Comparison of ENCODE assay signal across 13 cellular contexts in the genomic region with DNA sequence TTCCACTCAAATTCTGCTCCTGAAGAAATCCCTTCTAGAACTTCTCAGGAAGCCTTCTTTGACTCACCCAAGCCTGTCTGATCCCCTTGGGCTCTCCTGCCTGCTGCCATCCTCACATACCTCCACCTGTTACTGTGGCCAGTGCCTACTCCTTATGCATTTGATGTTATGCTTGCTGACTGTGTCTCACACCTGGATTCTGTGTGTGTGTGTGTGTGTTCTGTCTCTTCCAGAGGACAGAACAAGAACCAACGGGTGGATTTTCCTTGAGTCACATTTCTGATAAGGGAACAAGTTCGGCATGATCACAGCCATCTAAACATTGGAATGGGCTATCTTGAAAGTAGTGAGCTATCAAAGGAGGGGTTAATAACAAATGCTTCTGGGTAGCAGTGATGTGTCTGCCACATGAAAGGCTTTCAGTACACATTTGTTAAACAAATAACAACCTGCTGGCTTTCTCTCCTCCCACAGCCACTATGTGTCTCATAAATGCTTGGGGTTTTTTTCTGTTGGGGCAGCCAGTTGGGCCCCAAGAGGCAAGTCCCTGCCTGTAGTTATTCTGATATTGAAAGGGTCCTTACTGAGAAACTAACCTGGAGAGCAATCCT. TPM values are rescaled to one million over a fixed set of nuclear protein-coding genes. Genes with fewer than 3 reads are reported as not detected.
DNase-seq lines count a peak whose midpoint lies in the region; ATAC-seq and TF ChIP-seq lines count a peak whose summit lies in the region.
"Had no signal": no experiment of that assay in that cellular context is flagged by ENCODE, and none has a peak within 500 bp of the region (broad histone marks: within the 10 kb centered on the region; RNA-seq: fewer than 3 reads in every experiment).

No MANE protein-coding gene starts in this region.

- H3K4me3 ChIP-seq in GM12865 (ENCODE audit: low read depth, low read length) (no peak overlapping the region), GM23338 (no peak overlapping the region)
- H3K4me3 ChIP-seq: psoas muscle had no signal

- H3K27ac Mint-ChIP-seq in GM23338, result peak overlapping the region; percentile 9; the same call in 1 of the 2 replicates
- H3K27ac Mint-ChIP-seq in nephron, result peak overlapping the region; percentile 21 to 40 (median 26)

- no peaks in the 10 kb centered on the region for H3K79me2 ChIP-seq in GM23338 (replicated peaks; ENCODE audit: insufficient read depth)

- TF ChIP-seq CTCF in GM12865 (IDR thresholded peaks at IDR 0.05; ENCODE audit: insufficient read depth, low read depth, low read length, missing control alignments), result no peak
- TF ChIP-seq CTCF in GM23338 (conservative IDR thresholded peaks at IDR 0.05; ENCODE audit: low read depth in 2 of 2), result no peak
- no peak for TF ChIP-seq CTCF in RWPE1 (conservative IDR thresholded peaks at IDR 0.05; ENCODE audit: low read depth)
- no peak for TF ChIP-seq CTCF in nephron (IDR thresholded peaks at IDR 0.05; ENCODE audit: unreplicated experiment in 3 of 3)

- H3K36me3 ChIP-seq in GM23338 (ENCODE audit: insufficient read depth), result no peaks in the 10 kb centered on the region

- no peak overlapping the region for H3K4me3 Mint-ChIP-seq in GM23338
- H3K4me3 Mint-ChIP-seq in nephron, result no peak overlapping the region

- POLR2A ChIA-PET in RWPE1 (lab: Yijun Ruan, JAX; ENCODE audit: low non-redundant PET), result interaction anchor here (0.8 to 1.6 kb wide), 2 partner anchors 10 to 103 kb away, joined by 3 to 10 read pairs; a partner anchor contains a TSS

- H3K4me1 ChIP-seq in GM23338 (ENCODE audit: insufficient read depth), result peaks cover 10% of the 10 kb centered on the region; the same call in 1 of the 2 replicates

- H3K27me3 Mint-ChIP-seq in GM23338 (ENCODE audit: insufficient read depth, low read depth, poor library complexity) (peaks cover 5% of the 10 kb centered on the region), nephron (ENCODE audit: low read depth) (no peaks in the 10 kb centered on the region)
- H3K27me3 Mint-ChIP-seq: brain had no signal

- ATAC-seq in GM23338, result no peak
- no peak for ATAC-seq in HG03469 (IDR thresholded peaks at IDR 0.05; ENCODE audit: unreplicated experiment)

- no peaks in the 10 kb centered on the region for H3F3A ChIP-seq in GM23338 (replicated peaks; ENCODE audit: low read depth)

- DNase-seq in GM12865 (ENCODE audit: low read depth) (peak; percentile 50), GM23338 (ENCODE audit: low spot score) (no peak), RWPE1 (ENCODE audit: low spot score) (no peak), NCI-H446 treated with DMSO at 0.1 percent for 48 hours (lab: John Stamatoyannopoulos, UW) (no peak), SHP77 (lab: John Stamatoyannopoulos, UW) (no peak), NCI-H446 (lab: John Stamatoyannopoulos, UW) (no peak)
- DNase-seq: DND-41, NCI-H82, psoas muscle, T-helper 9 cell had no signal

- no peaks in the 10 kb centered on the region for H3K9me3 Mint-ChIP-seq in GM23338
- H3K9me3 Mint-ChIP-seq in nephron, result no peaks in the 10 kb centered on the region
- H3K9me3 Mint-ChIP-seq: brain had no signal

- H2AFZ ChIP-seq in GM23338, result no peak overlapping the region; the same call in 1 of the 2 replicates

- H3K9me2 ChIP-seq in GM23338 (ENCODE audit: insufficient read depth), result no peaks in the 10 kb centered on the region

- H4K20me1 ChIP-seq in GM23338 (replicated peaks; ENCODE audit: insufficient read depth), result no peaks in the 10 kb centered on the region

- peaks cover 21% of the 10 kb centered on the region for H3K4me1 Mint-ChIP-seq in GM23338
- peaks cover 11% of the 10 kb centered on the region for H3K4me1 Mint-ChIP-seq in nephron

- H3K36me3 Mint-ChIP-seq in GM23338 (ENCODE audit: low read depth), result no peaks in the 10 kb centered on the region
- H3K36me3 Mint-ChIP-seq in nephron (ENCODE audit: low read depth), result no peaks in the 10 kb centered on the region
- H3K36me3 Mint-ChIP-seq: brain had no signal

- H3K27me3 ChIP-seq in GM23338 (ENCODE audit: insufficient read depth), result no peaks in the 10 kb centered on the region

- CTCF ChIA-PET in RWPE1 (lab: Yijun Ruan, JAX), result interaction anchor here (1.3 to 2.5 kb wide), 6 partner anchors 21 to 218 kb away, joined by 4 to 11 read pairs (median 6); a partner anchor contains a TSS

- H3K27ac ChIP-seq in GM23338 (ENCODE audit: low read depth) (no peak overlapping the region), RWPE1 (peak overlapping the region; percentile 72)
- H3K27ac ChIP-seq: psoas muscle had no signal

- H3K4me2 ChIP-seq in GM23338, result no peak overlapping the region

TF ChIP-seq in GM23338, 12 proteins besides CTCF, POLR2A, EP300 and RAD21:
- TF ChIP-seq, protein P1, sequence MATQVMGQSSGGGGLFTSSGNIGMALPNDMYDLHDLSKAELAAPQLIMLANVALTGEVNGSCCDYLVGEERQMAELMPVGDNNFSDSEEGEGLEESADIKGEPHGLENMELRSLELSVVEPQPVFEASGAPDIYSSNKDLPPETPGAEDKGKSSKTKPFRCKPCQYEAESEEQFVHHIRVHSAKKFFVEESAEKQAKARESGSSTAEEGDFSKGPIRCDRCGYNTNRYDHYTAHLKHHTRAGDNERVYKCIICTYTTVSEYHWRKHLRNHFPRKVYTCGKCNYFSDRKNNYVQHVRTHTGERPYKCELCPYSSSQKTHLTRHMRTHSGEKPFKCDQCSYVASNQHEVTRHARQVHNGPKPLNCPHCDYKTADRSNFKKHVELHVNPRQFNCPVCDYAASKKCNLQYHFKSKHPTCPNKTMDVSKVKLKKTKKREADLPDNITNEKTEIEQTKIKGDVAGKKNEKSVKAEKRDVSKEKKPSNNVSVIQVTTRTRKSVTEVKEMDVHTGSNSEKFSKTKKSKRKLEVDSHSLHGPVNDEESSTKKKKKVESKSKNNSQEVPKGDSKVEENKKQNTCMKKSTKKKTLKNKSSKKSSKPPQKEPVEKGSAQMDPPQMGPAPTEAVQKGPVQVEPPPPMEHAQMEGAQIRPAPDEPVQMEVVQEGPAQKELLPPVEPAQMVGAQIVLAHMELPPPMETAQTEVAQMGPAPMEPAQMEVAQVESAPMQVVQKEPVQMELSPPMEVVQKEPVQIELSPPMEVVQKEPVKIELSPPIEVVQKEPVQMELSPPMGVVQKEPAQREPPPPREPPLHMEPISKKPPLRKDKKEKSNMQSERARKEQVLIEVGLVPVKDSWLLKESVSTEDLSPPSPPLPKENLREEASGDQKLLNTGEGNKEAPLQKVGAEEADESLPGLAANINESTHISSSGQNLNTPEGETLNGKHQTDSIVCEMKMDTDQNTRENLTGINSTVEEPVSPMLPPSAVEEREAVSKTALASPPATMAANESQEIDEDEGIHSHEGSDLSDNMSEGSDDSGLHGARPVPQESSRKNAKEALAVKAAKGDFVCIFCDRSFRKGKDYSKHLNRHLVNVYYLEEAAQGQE (IDR thresholded peaks at IDR 0.05; ENCODE audit: unreplicated experiment), result no peak

RNA-seq across cellular contexts. Expression of a gene that starts 8.9 kb away (rescaled TPM):
- 0.21 TPM in 1 of 2 replicates, not detected in the other for total RNA-seq in GM23338 (2014; rRNA removed; shearing (Covaris generic))
- polyA plus RNA-seq in GM23338 (2016; fragmentation: Nextera tagmentation; extraction: Ambion mirVana), result 0.08 and 0.19 TPM in 2 replicates
- total RNA-seq: psoas muscle had no signal

RNA-seq across cellular contexts. Expression of a gene that starts 30.7 kb away (rescaled TPM):
- 29.7 and 30.3 TPM in 2 replicates for total RNA-seq in GM23338 (2014; rRNA removed; shearing (Covaris generic))
- polyA plus RNA-seq in GM23338 (2016; fragmentation: Nextera tagmentation; extraction: Ambion mirVana), result 28.5 and 32.7 TPM in 2 replicates

RNA-seq across cellular contexts. Expression of a gene that starts 46.6 kb away (rescaled TPM):
- 0.12 TPM in 1 of 2 replicates, not detected in the other for total RNA-seq in GM23338 (2014; rRNA removed; shearing (Covaris generic))
- 0.33 TPM in 1 of 2 replicates, not detected in the other for polyA plus RNA-seq in GM23338 (2016; fragmentation: Nextera tagmentation; extraction: Ambion mirVana)
